ENCODE assay signal across 8 cellular contexts in genomic region chr10:110209926-110210662, GRCh38. TPM values are rescaled to one million over a fixed set of nuclear protein-coding genes. Genes with fewer than 3 reads are reported as not detected.
DNase-seq lines count a peak whose midpoint lies in the region; ATAC-seq, FAIRE-seq and TF ChIP-seq lines count a peak whose summit lies in the region.

No MANE protein-coding gene starts in this region.

- TF ChIP-seq CTCF in NB4 (IDR thresholded peaks at IDR 0.05; ENCODE audit: low read depth, low read length), result no peak
- no peak for TF ChIP-seq CTCF in neural progenitor cell (IDR thresholded peaks at IDR 0.05)

- DNase-seq in EL (peak; percentile 59), NB4 (ENCODE audit: low read depth) (peak; percentile 67), frontal cortex (ENCODE audit: low spot score in 2 of 2) (peak; percentile 45 to 69), neural progenitor cell (ENCODE audit: low spot score) (peak; percentile 53), aorta (peak; percentile 74 to 85)
- DNase-seq in activated T-helper 2 cell treated with anti-CD3 and anti-CD28 coated beads, Interferon-gamma antibody, Interleukin-2, Interleukin-4, amounts not matched to agents 10 μg/mL and 5 μg/mL and 100 μg/mL, durations not matched to agents 14 hours and 24 hours and 36 hours (ENCODE audit: low spot score), result no peak
- no peak for DNase-seq in central memory CD4-positive, alpha-beta T cell

- no peaks in the 10 kb centered on the region for H3K9me3 Mint-ChIP-seq in activated T-helper 2 cell treated with anti-CD3 and anti-CD28 coated beads, Interferon-gamma antibody, Interleukin-2, Interleukin-4, amounts not matched to agents 10 μg/mL and 5 μg/mL and 100 μg/mL, durations not matched to agents 14 hours and 24 hours and 36 hours
- H3K9me3 Mint-ChIP-seq in neural progenitor cell, result no peaks in the 10 kb centered on the region

- no peak overlapping the region for H2AFZ ChIP-seq in neural progenitor cell (replicated peaks)

- peaks cover 31% of the 10 kb centered on the region for H3F3A ChIP-seq in neural progenitor cell (ENCODE audit: low read depth)

- no peak overlapping the region for H3K9ac ChIP-seq in neural progenitor cell

- H3K27ac Mint-ChIP-seq in activated T-helper 2 cell treated with anti-CD3 and anti-CD28 coated beads, Interferon-gamma antibody, Interleukin-2, Interleukin-4, amounts not matched to agents 10 μg/mL and 5 μg/mL and 100 μg/mL, durations not matched to agents 14 hours and 24 hours and 36 hours, result peak overlapping the region; percentile 93
- peak overlapping the region; percentile 66 for H3K27ac Mint-ChIP-seq in neural progenitor cell

- H3K27ac ChIP-seq in neural progenitor cell (no peak overlapping the region), aorta (ENCODE audit: low read depth in 1 of 2, low read length in 2 of 2) (peak overlapping the region; percentile 90 to 91)

- ATAC-seq in aorta (ENCODE audit: low FRiP score), result peak; percentile 68
- ATAC-seq in HG03095 (IDR thresholded peaks at IDR 0.05; ENCODE audit: unreplicated experiment), result no peak

- peaks cover 46% of the 10 kb centered on the region for H4K20me1 ChIP-seq in neural progenitor cell (ENCODE audit: low read depth)

- no peak for TF ChIP-seq POLR2A in NB4 (IDR thresholded peaks at IDR 0.05; ENCODE audit: extremely low read depth, insufficient read length)

- H3K4me1 Mint-ChIP-seq in activated T-helper 2 cell treated with anti-CD3 and anti-CD28 coated beads, Interferon-gamma antibody, Interleukin-2, Interleukin-4, amounts not matched to agents 10 μg/mL and 5 μg/mL and 100 μg/mL, durations not matched to agents 14 hours and 24 hours and 36 hours (ENCODE audit: low read depth), result peaks cover 57% of the 10 kb centered on the region
- peaks cover 51% of the 10 kb centered on the region for H3K4me1 Mint-ChIP-seq in neural progenitor cell

- peak overlapping the region; percentile 89 for H3K4me3 Mint-ChIP-seq in activated T-helper 2 cell treated with anti-CD3 and anti-CD28 coated beads, Interferon-gamma antibody, Interleukin-2, Interleukin-4, amounts not matched to agents 10 μg/mL and 5 μg/mL and 100 μg/mL, durations not matched to agents 14 hours and 24 hours and 36 hours (ENCODE audit: low read depth)
- H3K4me3 Mint-ChIP-seq in neural progenitor cell, result peak overlapping the region; percentile 99

- peaks cover 19% of the 10 kb centered on the region for H3K4me1 ChIP-seq in neural progenitor cell
- H3K4me1 ChIP-seq in aorta (ENCODE audit: control insufficient read depth in 1 of 2, insufficient read depth in 2 of 2, low read length in 2 of 2), result peaks cover 0 to 5% of the 10 kb centered on the region in 2 donors

- no peaks in the 10 kb centered on the region for H3K36me3 ChIP-seq in neural progenitor cell
- no peaks in the 10 kb centered on the region for H3K36me3 ChIP-seq in aorta (ENCODE audit: control insufficient read depth in 1 of 2, insufficient read depth in 2 of 2, low read length in 1 of 2)

- H3K9me3 ChIP-seq in neural progenitor cell (ENCODE audit: low read depth) (no peaks in the 10 kb centered on the region), aorta (ENCODE audit: control insufficient read depth, low read length) (no peaks in the 10 kb centered on the region)

- no peaks in the 10 kb centered on the region for H3K79me2 ChIP-seq in neural progenitor cell (ENCODE audit: low read depth)

- H3K4me3 ChIP-seq in NB4 (ENCODE audit: low read depth, low read length), result peak overlapping the region; percentile 81
- peak overlapping the region; percentile 84 for H3K4me3 ChIP-seq in neural progenitor cell
- H3K4me3 ChIP-seq in aorta (ENCODE audit: low read length in 2 of 2), result peak overlapping the region; percentile 61 to 84

- WGBS in aorta, 2 donors, result 0% methylated on average over 49 to 62 of the region's 62 CpGs

- H3K27me3 Mint-ChIP-seq in activated T-helper 2 cell treated with anti-CD3 and anti-CD28 coated beads, Interferon-gamma antibody, Interleukin-2, Interleukin-4, amounts not matched to agents 10 μg/mL and 5 μg/mL and 100 μg/mL, durations not matched to agents 14 hours and 24 hours and 36 hours (ENCODE audit: low read depth), result peaks cover 23% of the 10 kb centered on the region
- peaks cover 18% of the 10 kb centered on the region for H3K27me3 Mint-ChIP-seq in neural progenitor cell (ENCODE audit: insufficient read depth, low read depth)

- peak overlapping the region; percentile 97 for H3K4me2 ChIP-seq in neural progenitor cell

- no peak for FAIRE-seq in frontal cortex (lab: Jason Lieb, UNC)

- intact Hi-C loops in activated T-helper 2 cell treated with anti-CD3 and anti-CD28 coated beads, Interferon-gamma antibody, Interleukin-2, Interleukin-4, amounts not matched to agents 10 μg/mL and 5 μg/mL and 100 μg/mL, durations not matched to agents 14 hours and 24 hours and 36 hours (cut with micrococcal nuclease), result loop anchor here (2.0 to 5.0 kb wide), 6 partner anchors 43 to 292 kb away; partner anchors contain the start of genes ADD3 and XPNPEP1
- intact Hi-C loops in aorta (cut with DNase I), result loop anchor here in 1 of 2 donors (1.0 to 5.0 kb wide), 3 partner anchors 17 to 73 kb away; no protein-coding TSS in a partner anchor

- H3K36me3 Mint-ChIP-seq in activated T-helper 2 cell treated with anti-CD3 and anti-CD28 coated beads, Interferon-gamma antibody, Interleukin-2, Interleukin-4, amounts not matched to agents 10 μg/mL and 5 μg/mL and 100 μg/mL, durations not matched to agents 14 hours and 24 hours and 36 hours (ENCODE audit: low read depth), result peaks cover 10% of the 10 kb centered on the region
- H3K36me3 Mint-ChIP-seq in neural progenitor cell, result peaks cover 1% of the 10 kb centered on the region

- H3K27me3 ChIP-seq in neural progenitor cell, result peaks cover 85% of the 10 kb centered on the region
- H3K27me3 ChIP-seq in aorta (ENCODE audit: control insufficient read depth in 1 of 2, insufficient read depth in 2 of 2, low read length in 1 of 2), result no peaks in the 10 kb centered on the region

RNA-seq across cellular contexts. Expression of gene MXI1, which starts 2.7 kb away (rescaled TPM):
- 12.2 and 14.6 TPM in 2 replicates for total RNA-seq in activated T-helper 2 cell treated with anti-CD3 and anti-CD28 coated beads, Interferon-gamma antibody, Interleukin-2, Interleukin-4, amounts not matched to agents 10 μg/mL and 5 μg/mL and 100 μg/mL, durations not matched to agents 14 hours and 24 hours and 36 hours
- total RNA-seq in frontal cortex (60.3 TPM), neural progenitor cell (ENCODE audit: low replicate concordance) (18.2 and 23.5 TPM in 2 replicates), aorta (100 to 1,000 TPM in 1 of 2 donors, 10 to 100 TPM in 1; 72.3 to 121 TPM)
- polyA plus RNA-seq in aorta, result 100 to 1,000 TPM in 1 of 2 donors, 10 to 100 TPM in 1; 79.9 to 101 TPM

Comparison
In these comparisons a context has a peak if more than half of its experiments do, and no peak if none do; other contexts are left out.
1. DNase-seq: peak in EL (single experiment), NB4 (single experiment), frontal cortex (2 of 2), neural progenitor cell (single experiment) and aorta (2 of 2); none in activated T-helper 2 cell treated with anti-CD3 and anti-CD28 coated beads, Interferon-gamma antibody, Interleukin-2, Interleukin-4, amounts not matched to agents 10 μg/mL and 5 μg/mL and 100 μg/mL, durations not matched to agents 14 hours and 24 hours and 36 hours (single experiment) and central memory CD4-positive, alpha-beta T cell (single experiment).
2. Peak in every context shown above with its lines, with median percentiles within 50 percentile points of each other: H3K4me3 ChIP-seq.